Comparison of ENCODE assay signal across 9 cellular contexts in genomic region chr12:57342207-57342691, GRCh38.
DNase-seq lines count a peak whose midpoint lies in the region; ATAC-seq, FAIRE-seq and TF ChIP-seq lines count a peak whose summit lies in the region.
"Had no signal": no experiment of that assay in that cellular context is flagged by ENCODE, and none has a peak within 500 bp of the region (broad histone marks: within the 10 kb centered on the region; RNA-seq: fewer than 3 reads in every experiment).

No MANE protein-coding gene starts in this region.

- no peaks in the 10 kb centered on the region for H3K36me3 ChIP-seq in K562 (ENCODE audit: control insufficient read depth, insufficient read depth, low read length)
- no peaks in the 10 kb centered on the region for H3K36me3 ChIP-seq in kidney epithelial cell (ENCODE audit: control insufficient read depth, insufficient read depth, low read length)
- no peaks in the 10 kb centered on the region for H3K36me3 ChIP-seq in testis (ENCODE audit: low read depth, missing control alignments)
- H3K36me3 ChIP-seq in esophagus muscularis mucosa, result peaks cover 0 to 15% (median 3%) of the 10 kb centered on the region in 4 donors

- no peak for TF ChIP-seq EP300 in K562 (IDR thresholded peaks at IDR 0.05; ENCODE audit: low read length)
- TF ChIP-seq EP300 in esophagus muscularis mucosa (IDR thresholded peaks at IDR 0.05), result no peak

- FAIRE-seq in K562 (lab: Jason Lieb, UNC), result no peak

- POLR2A ChIA-PET in activated CD4-positive, alpha-beta memory T cell treated with anti-CD3 and anti-CD28 coated beads for 36 hours (lab: Charles Lee), result no interaction called here
- POLR2A ChIA-PET in activated CD4-positive, alpha-beta memory T cell treated with anti-CD3 and anti-CD28 coated beads, Interleukin-2, amount 10 ng/mL, durations not matched to agents 7 days and 5 days (lab: Charles Lee), result interaction anchor here (1.1 kb wide), 1 partner anchor 15 kb away, joined by 3 read pairs; no protein-coding TSS in a partner anchor
- POLR2A ChIA-PET in K562 (lab: Yijun Ruan, JAX), result interaction anchor here (0.6 to 2.1 kb wide), 9 partner anchors 8 to 66 kb away, joined by 3 to 10 read pairs (median 3); no protein-coding TSS in a partner anchor

- H3K4me3 Mint-ChIP-seq in activated CD4-positive, alpha-beta memory T cell treated with anti-CD3 and anti-CD28 coated beads for 36 hours, result no peak overlapping the region
- no peak overlapping the region for H3K4me3 Mint-ChIP-seq in activated CD4-positive, alpha-beta memory T cell treated with anti-CD3 and anti-CD28 coated beads, Interleukin-2, amount 10 ng/mL, durations not matched to agents 7 days and 5 days

- ATAC-seq in K562 (peak; percentile 86), GM21529 (IDR thresholded peaks at IDR 0.05; ENCODE audit: unreplicated experiment) (no peak), HG02759 (IDR thresholded peaks at IDR 0.05; ENCODE audit: unreplicated experiment) (no peak)

- H3K9ac ChIP-seq in K562 (ENCODE audit: insufficient read depth in 1 of 2, low read depth in 2 of 2, low read length in 2 of 2), result peak overlapping the region in 1 of 2 experiments; percentile 81; a peak in 1 of 4 replicates
- H3K9ac ChIP-seq: BLaER1 had no signal

- H3K27me3 ChIP-seq in K562 (ENCODE audit: control insufficient read depth in 2 of 2, insufficient read depth in 2 of 2, low read length in 2 of 2) (no peaks in the 10 kb centered on the region), kidney epithelial cell (ENCODE audit: control insufficient read depth, insufficient read depth, low read length) (no peaks in the 10 kb centered on the region), testis (no peaks in the 10 kb centered on the region), esophagus muscularis mucosa (no peaks in the 10 kb centered on the region)
- H3K27me3 ChIP-seq: BLaER1 had no signal

- H3K4me2 ChIP-seq in K562 (ENCODE audit: insufficient read depth, low read length), result peak overlapping the region; percentile 31; the same call in 1 of the 2 replicates
- H3K4me2 ChIP-seq: BLaER1 had no signal

- TF ChIP-seq POLR2A in K562 (conservative IDR thresholded peaks at IDR 0.05), result no peak
- no peak for TF ChIP-seq POLR2A in testis (IDR thresholded peaks at IDR 0.05)
- no peak for TF ChIP-seq POLR2A in esophagus muscularis mucosa (IDR thresholded peaks at IDR 0.05; ENCODE audit: low read depth)

- TF ChIP-seq CTCF in K562 (IDR thresholded peaks at IDR 0.05 in 2 of 3, conservative IDR thresholded peaks at IDR 0.05 in 1 of 3; ENCODE audit: insufficient read depth in 2 of 3, low read depth in 1 of 3, low read length in 3 of 3) (no peak), kidney epithelial cell (IDR thresholded peaks at IDR 0.05; ENCODE audit: insufficient read depth, low read length, poor library complexity, severe bottlenecking) (no peak), testis (IDR thresholded peaks at IDR 0.05) (no peak), esophagus muscularis mucosa (IDR thresholded peaks at IDR 0.05) (no peak)

- peaks cover 4 to 17% of the 10 kb centered on the region in 2 experiments for H3K4me1 ChIP-seq in K562 (replicated peaks in 1 of 2; ENCODE audit: control insufficient read depth in 2 of 2, insufficient read depth in 2 of 2, low read length in 2 of 2)
- peaks cover 16% of the 10 kb centered on the region for H3K4me1 ChIP-seq in testis
- H3K4me1 ChIP-seq in esophagus muscularis mucosa, result peaks cover 6 to 27% (median 16%) of the 10 kb centered on the region in 4 donors

- in situ Hi-C loops in K562 (cut with MboI), result no loop called here

- H3K27me3 Mint-ChIP-seq in activated CD4-positive, alpha-beta memory T cell treated with anti-CD3 and anti-CD28 coated beads for 36 hours, result no peaks in the 10 kb centered on the region
- H3K27me3 Mint-ChIP-seq in activated CD4-positive, alpha-beta memory T cell treated with anti-CD3 and anti-CD28 coated beads, Interleukin-2, amount 10 ng/mL, durations not matched to agents 7 days and 5 days, result no peaks in the 10 kb centered on the region

- peaks cover 24% of the 10 kb centered on the region for H3K4me1 Mint-ChIP-seq in activated CD4-positive, alpha-beta memory T cell treated with anti-CD3 and anti-CD28 coated beads for 36 hours (ENCODE audit: low read depth)
- no peaks in the 10 kb centered on the region for H3K4me1 Mint-ChIP-seq in activated CD4-positive, alpha-beta memory T cell treated with anti-CD3 and anti-CD28 coated beads, Interleukin-2, amount 10 ng/mL, durations not matched to agents 7 days and 5 days

- peaks cover 19% of the 10 kb centered on the region for H3K36me3 Mint-ChIP-seq in activated CD4-positive, alpha-beta memory T cell treated with anti-CD3 and anti-CD28 coated beads for 36 hours
- peaks cover 39% of the 10 kb centered on the region for H3K36me3 Mint-ChIP-seq in activated CD4-positive, alpha-beta memory T cell treated with anti-CD3 and anti-CD28 coated beads, Interleukin-2, amount 10 ng/mL, durations not matched to agents 7 days and 5 days (ENCODE audit: low read depth)

- no peaks in the 10 kb centered on the region for H3K79me2 ChIP-seq in K562 (ENCODE audit: control insufficient read depth, insufficient read depth, low read length)

- H3K27ac ChIP-seq in K562 (ENCODE audit: extremely low read depth, low read depth, low read length), result no peak overlapping the region
- peak overlapping the region; percentile 31 to 83 for H3K27ac ChIP-seq in testis
- H3K27ac ChIP-seq in esophagus muscularis mucosa (replicated peaks in 1 of 4), result peak overlapping the region in 1 of 4 donors; percentile 18
- H3K27ac ChIP-seq: BLaER1 had no signal

- BruUV-seq in K562 (replicated peaks; lab: Mats Ljungman, UMichigan), result no TSS peak

- peak; percentile 12 for DNase-seq in activated CD4-positive, alpha-beta memory T cell treated with anti-CD3 and anti-CD28 coated beads for 36 hours
- no peak for DNase-seq in activated CD4-positive, alpha-beta memory T cell treated with anti-CD3 and anti-CD28 coated beads, Interleukin-2, amount 10 ng/mL, durations not matched to agents 7 days and 5 days
- DNase-seq in K562 (ENCODE audit: extremely low read depth in 1 of 4, low spot score in 3 of 4) (peak in 2 of 4 experiments; percentile 15 to 30), kidney epithelial cell (ENCODE audit: low read depth) (peak; percentile 4), testis (peak; percentile 61), esophagus muscularis mucosa (ENCODE audit: extremely low spot score) (no peak)

- H3K9me1 ChIP-seq in K562 (ENCODE audit: control insufficient read depth, insufficient read depth, low read length), result no peaks in the 10 kb centered on the region

- 28% methylated on average over 5 of the region's 7 CpGs for WGBS in K562 (ENCODE audit: insufficient coverage, low coverage, missing lambda C conversion rate)
- WGBS in testis, 2 donors, result 32 to 46% methylated on average over 7 of the region's 7 CpGs
- 57% methylated on average over 7 of the region's 7 CpGs for WGBS in esophagus muscularis mucosa

- no peak for TF ChIP-seq RAD21 in K562 (CRISPR knock-in tag; conservative IDR thresholded peaks at IDR 0.05 in 1 of 2, IDR thresholded peaks at IDR 0.05 in 1 of 2)

- H3K9me3 ChIP-seq in K562 (replicated peaks; ENCODE audit: control insufficient read depth, insufficient read depth, low read depth, low read length), result no peaks in the 10 kb centered on the region
- no peaks in the 10 kb centered on the region for H3K9me3 ChIP-seq in testis
- H3K9me3 ChIP-seq in esophagus muscularis mucosa, result no peaks in the 10 kb centered on the region

- intact Hi-C loops in activated CD4-positive, alpha-beta memory T cell treated with anti-CD3 and anti-CD28 coated beads for 36 hours (cut with micrococcal nuclease), result no loop called here
- intact Hi-C loops in K562 (cut with micrococcal nuclease) (no loop called here), testis (cut with DNase I; ENCODE audit: low total_unique reads) (no loop called here), esophagus muscularis mucosa (cut with DNase I) (no loop called here)

- H3K4me3 ChIP-seq in K562 (no peak overlapping the region), kidney epithelial cell (ENCODE audit: low read depth, low read length) (no peak overlapping the region), testis (no peak overlapping the region), esophagus muscularis mucosa (no peak overlapping the region)
- H3K4me3 ChIP-seq: BLaER1 had no signal

- H4K20me1 ChIP-seq in K562 (replicated peaks; ENCODE audit: control insufficient read depth, insufficient read depth, low read length), result no peaks in the 10 kb centered on the region

- H3K27ac Mint-ChIP-seq in activated CD4-positive, alpha-beta memory T cell treated with anti-CD3 and anti-CD28 coated beads for 36 hours, result no peak overlapping the region
- H3K27ac Mint-ChIP-seq in activated CD4-positive, alpha-beta memory T cell treated with anti-CD3 and anti-CD28 coated beads, Interleukin-2, amount 10 ng/mL, durations not matched to agents 7 days and 5 days, result no peak overlapping the region

- peaks cover 2% of the 10 kb centered on the region for H3K9me3 Mint-ChIP-seq in activated CD4-positive, alpha-beta memory T cell treated with anti-CD3 and anti-CD28 coated beads for 36 hours
- peaks cover 2% of the 10 kb centered on the region for H3K9me3 Mint-ChIP-seq in activated CD4-positive, alpha-beta memory T cell treated with anti-CD3 and anti-CD28 coated beads, Interleukin-2, amount 10 ng/mL, durations not matched to agents 7 days and 5 days

- CTCF ChIA-PET in activated CD4-positive, alpha-beta memory T cell treated with anti-CD3 and anti-CD28 coated beads for 36 hours (lab: Charles Lee), result interaction anchor here (0.7 to 1.8 kb wide), 5 partner anchors 9 to 113 kb away, joined by 3 to 10 read pairs (median 4); partner anchors contain the start of gene INHBE
- CTCF ChIA-PET in activated CD4-positive, alpha-beta memory T cell treated with anti-CD3 and anti-CD28 coated beads, Interleukin-2, amount 10 ng/mL, durations not matched to agents 7 days and 5 days (lab: Charles Lee), result interaction anchor here (1.1 to 1.6 kb wide), 3 partner anchors 37 to 113 kb away, joined by 3 read pairs; partner anchors contain the start of gene INHBE
- CTCF ChIA-PET in K562 (lab: Yijun Ruan, JAX; ENCODE audit: low intra/inter-chr PET ratio), result interaction anchor here (0.6 kb wide), 1 partner anchor 14 kb away, joined by 3 read pairs; no protein-coding TSS in a partner anchor

- no peak overlapping the region for H2AFZ ChIP-seq in K562 (ENCODE audit: low read depth, low read length)

TF ChIP-seq in K562, 482 proteins besides CTCF, POLR2A, EP300 and RAD21 (continues in another document):
- no peak for TF ChIP-seq TCF7L2 (IDR thresholded peaks at IDR 0.05; ENCODE audit: low read depth, low read length)
- TF ChIP-seq CTBP1 (IDR thresholded peaks at IDR 0.05; ENCODE audit: borderline replicate concordance), result no peak
- 0 out of 2 replicates have a peak, but pooled peaks have one; percentile 28 for TF ChIP-seq CEBPB (tag; IDR thresholded peaks at IDR 0.05)

Comparison
In these comparisons a context has a peak if more than half of its experiments do, and no peak if none do; other contexts are left out.
1. DNase-seq: peak in activated CD4-positive, alpha-beta memory T cell treated with anti-CD3 and anti-CD28 coated beads for 36 hours (single experiment), kidney epithelial cell (single experiment) and testis (single experiment); none in activated CD4-positive, alpha-beta memory T cell treated with anti-CD3 and anti-CD28 coated beads, Interleukin-2, amount 10 ng/mL, durations not matched to agents 7 days and 5 days (single experiment) and esophagus muscularis mucosa (single experiment).